8 cellular contexts compared by ENCODE assay signal in the genomic region with DNA sequence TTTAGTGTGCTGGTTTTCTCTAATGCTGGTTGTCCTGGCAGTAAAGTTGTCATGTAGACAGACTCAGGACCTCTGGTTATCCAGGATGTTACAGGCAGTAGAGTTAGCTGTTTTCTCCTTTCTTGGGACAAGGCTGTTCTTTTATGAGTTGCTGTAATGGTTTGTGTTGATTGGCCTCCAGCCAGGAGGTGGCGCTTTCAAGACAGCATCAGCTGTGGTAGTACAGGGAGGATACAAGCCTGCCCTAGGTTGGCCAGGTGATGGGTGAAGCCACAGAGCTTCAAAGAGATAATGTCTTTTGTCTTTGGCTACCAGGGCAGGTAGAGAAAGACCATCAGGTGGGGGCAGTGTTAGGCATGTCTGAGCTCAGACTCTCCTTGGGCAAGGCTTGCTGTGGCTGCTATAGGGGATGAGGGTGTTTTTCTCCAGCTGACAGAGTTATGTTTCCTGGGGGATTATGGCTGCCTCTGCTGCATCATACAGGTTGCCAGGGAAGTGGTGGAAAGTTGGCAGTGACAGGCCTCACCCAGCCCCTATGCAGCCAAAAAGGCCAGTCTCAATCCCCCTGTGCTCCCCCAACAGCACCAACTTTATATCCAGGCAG.
DNase-seq lines count a peak whose midpoint lies in the region; ATAC-seq and TF ChIP-seq lines count a peak whose summit lies in the region.

No MANE protein-coding gene starts in this region.

- no peaks in the 10 kb centered on the region for H3K27me3 ChIP-seq in vagina

- H3K9me3 ChIP-seq in vagina: peaks cover 7% of the 10 kb centered on the region

- no peaks in the 10 kb centered on the region for H3K4me1 ChIP-seq in vagina

- no peak overlapping the region for H3K27ac ChIP-seq in vagina

- peak; percentile 63 for ATAC-seq in GM18907 (IDR thresholded peaks at IDR 0.05; ENCODE audit: unreplicated experiment)
- ATAC-seq in HG03460 (IDR thresholded peaks at IDR 0.05; ENCODE audit: unreplicated experiment): no peak
- no peak for ATAC-seq in GM19324 (IDR thresholded peaks at IDR 0.05; ENCODE audit: low FRiP score, unreplicated experiment)
- ATAC-seq in HG03159 (IDR thresholded peaks at IDR 0.05; ENCODE audit: unreplicated experiment): no peak

- H3K4me3 ChIP-seq in vagina: no peak overlapping the region

- no peaks in the 10 kb centered on the region for H3K36me3 ChIP-seq in vagina

- no peak for TF ChIP-seq POLR2A in vagina (IDR thresholded peaks at IDR 0.05)

- intact Hi-C loops in vagina (cut with DNase I): no loop called here

- DNase-seq in NCI-H748 (lab: John Stamatoyannopoulos, UW; ENCODE audit: unreplicated experiment): peak; percentile 64
- DNase-seq in activated T-helper 9 cell treated with anti-CD3 and anti-CD28 coated beads, Interleukin-2, amount 50 U/mL, for 16 hours (ENCODE audit: low read depth): peak; percentile 38
- peak; percentile 66 for DNase-seq in kidney tubule cell (ENCODE audit: low spot score)
- no peak for DNase-seq in vagina (ENCODE audit: extremely low spot score in 2 of 2)

- no peak for TF ChIP-seq CTCF in vagina (IDR thresholded peaks at IDR 0.05)

Comparison
In these comparisons a context has a peak if more than half of its experiments do, and no peak if none do; other contexts are left out.
1. DNase-seq: peak in NCI-H748 (single experiment), activated T-helper 9 cell treated with anti-CD3 and anti-CD28 coated beads, Interleukin-2, amount 50 U/mL, for 16 hours (single experiment) and kidney tubule cell (single experiment); none in vagina (0 of 2).